In genomic region chr5:34053133-34053532, GRCh38 we compare ENCODE assay signal across 10 cellular contexts. TPM values are rescaled to one million over a fixed set of nuclear protein-coding genes. Genes with fewer than 3 reads are reported as not detected.
A peak's percentile ranks its signal among the peaks of the same experiment; 100 is the strongest.
DNase-seq lines count a peak whose midpoint lies in the region; ATAC-seq, FAIRE-seq and TF ChIP-seq lines count a peak whose summit lies in the region.
"Had no signal": no experiment of that assay in that cellular context is flagged by ENCODE, and none has a peak within 500 bp of the region (broad histone marks: within the 10 kb centered on the region; RNA-seq: fewer than 3 reads in every experiment).

No MANE protein-coding gene starts in this region.

- intact Hi-C loops in ascending aorta (cut with DNase I): no loop called here

- TF ChIP-seq CTCF in ascending aorta (IDR thresholded peaks at IDR 0.05): no peak
- TF ChIP-seq CTCF in suprapubic skin (IDR thresholded peaks at IDR 0.05): no peak

- no peak for TF ChIP-seq POLR2A in H54 (IDR thresholded peaks at IDR 0.05; ENCODE audit: low read depth, low read length)
- TF ChIP-seq POLR2A in suprapubic skin (IDR thresholded peaks at IDR 0.05): no peak

- H3K36me3 ChIP-seq in ascending aorta: no peaks in the 10 kb centered on the region
- H3K36me3 ChIP-seq in suprapubic skin: peaks cover 6% of the 10 kb centered on the region

- H3K27me3 ChIP-seq in ascending aorta (no peaks in the 10 kb centered on the region), suprapubic skin (no peaks in the 10 kb centered on the region)

- H3K4me1 ChIP-seq in ascending aorta (peaks cover 0 to 4% of the 10 kb centered on the region in 2 donors), suprapubic skin (peaks cover 23% of the 10 kb centered on the region)

- peak; percentile 87 for FAIRE-seq in H54 (lab: Jason Lieb, UNC)

- H3K9me3 ChIP-seq in ascending aorta (no peaks in the 10 kb centered on the region), suprapubic skin (no peaks in the 10 kb centered on the region)

- WGBS in suprapubic skin: 33% methylated on average over 2 of the region's 2 CpGs

- no peak overlapping the region for H3K4me3 ChIP-seq in ascending aorta
- H3K4me3 ChIP-seq in suprapubic skin: no peak overlapping the region
- H3K4me3 ChIP-seq: GM23338 had no signal

- DNase-seq in H54 (ENCODE audit: insufficient read length, low spot score) (peak; percentile 32), ascending aorta (ENCODE audit: low spot score in 2 of 2) (no peak), glomerular visceral epithelial cell (ENCODE audit: extremely low spot score) (peak; percentile 71), suprapubic skin (ENCODE audit: low spot score in 2 of 2) (no peak), DMS 273 treated with DMSO at 0.1 percent for 48 hours (lab: John Stamatoyannopoulos, UW) (no peak)
- DNase-seq in activated CD4-positive, CD25-positive, alpha-beta regulatory T cell (lab: John Stamatoyannopoulos, UW): no peak
- DNase-seq: T-helper 1 cell had no signal

- peak overlapping the region; percentile 38 to 49 for H3K27ac ChIP-seq in ascending aorta
- peak overlapping the region; percentile 49 for H3K27ac ChIP-seq in suprapubic skin

- no peak for ATAC-seq in HG02840 (IDR thresholded peaks at IDR 0.05; ENCODE audit: low FRiP score, unreplicated experiment)
- ATAC-seq: GM23338; stimulated activated memory B cell treated with anti-CD40 and anti-IgM and Interleukin-4, amounts not matched to agents 10 μg/mL and 1 μg/mL and 100 μg/mL, for 72 hours had no signal

- TF ChIP-seq EP300 in suprapubic skin (IDR thresholded peaks at IDR 0.05): no peak

RNA-seq across cellular contexts. Expression of gene C1QTNF3, which starts 10.1 kb away (rescaled TPM):
- total RNA-seq in ascending aorta: 1.3 TPM
- total RNA-seq in suprapubic skin: 10 to 100 TPM in 2 of 4 donors, 1 to 10 TPM in 2; 5.9 to 30.1 (median 8.7) TPM

RNA-seq across cellular contexts. Expression of gene AMACR, which starts 45.3 kb away (rescaled TPM):
- total RNA-seq in ascending aorta (1.3 TPM), suprapubic skin (10 to 100 TPM in 3 of 4 donors, 1 to 10 TPM in 1; 9.1 to 14.3 (median 11.5) TPM)

Comparison
In these comparisons a context has a peak if more than half of its experiments do, and no peak if none do; other contexts are left out.
1. DNase-seq: peak in H54 (single experiment) and glomerular visceral epithelial cell (single experiment); none in ascending aorta (0 of 2), suprapubic skin (0 of 2), activated CD4-positive, CD25-positive, alpha-beta regulatory T cell (0 of 4) and DMS 273 treated with DMSO at 0.1 percent for 48 hours (single experiment).